In the genomic region with DNA sequence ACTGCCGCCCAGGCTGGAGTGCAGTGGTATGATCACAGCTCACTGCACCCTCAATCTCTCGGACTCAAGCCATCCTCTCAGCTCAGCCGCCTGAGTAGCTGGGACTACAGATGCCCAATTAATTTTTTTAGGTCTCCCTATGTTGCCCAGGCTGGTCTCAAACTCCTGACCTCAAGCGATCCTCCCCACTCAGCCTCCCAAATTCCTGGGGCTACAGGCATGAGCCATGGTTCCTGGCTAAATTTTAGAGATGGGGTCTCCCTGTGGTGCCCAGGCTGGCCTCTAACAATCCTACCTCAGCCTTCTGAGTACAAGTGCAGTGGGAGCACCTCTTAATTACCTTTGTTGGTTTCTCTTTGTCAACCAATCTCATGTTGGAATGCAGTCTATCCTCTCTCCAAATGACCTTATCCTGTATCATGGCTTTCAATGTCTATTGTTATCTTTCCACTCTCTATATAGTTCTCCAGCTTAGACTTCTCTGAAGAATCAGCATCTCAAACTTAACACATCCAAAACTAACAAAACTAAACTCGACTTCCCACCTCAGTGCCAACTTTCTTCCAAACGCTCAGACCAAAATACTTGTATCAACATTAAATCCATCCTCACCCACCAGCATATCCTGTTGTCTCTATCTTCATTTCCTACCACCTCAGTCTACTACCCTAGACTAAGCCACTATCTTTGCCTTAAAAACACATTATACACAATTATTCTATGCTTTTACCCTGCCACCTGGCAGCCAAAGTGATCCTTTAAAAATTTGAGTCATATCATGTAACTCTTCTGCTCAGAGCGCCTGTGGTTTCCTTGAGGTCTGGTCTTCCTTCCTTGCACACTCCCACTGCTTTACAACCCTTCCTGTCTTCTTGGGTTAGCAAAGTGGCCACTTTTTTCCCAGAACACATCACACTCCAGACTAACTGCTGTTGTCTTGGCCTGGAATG, we compare ENCODE assay signal across 9 cellular contexts.
DNase-seq lines count a peak whose midpoint lies in the region; ATAC-seq lines count a peak whose summit lies in the region.
"Had no signal": no experiment of that assay in that cellular context is flagged by ENCODE, and none has a peak within 500 bp of the region (broad histone marks: within the 10 kb centered on the region; RNA-seq: fewer than 3 reads in every experiment).

No MANE protein-coding gene starts in this region.

- DNase-seq in stimulated activated CD4-positive, alpha-beta T cell treated with anti-CD3 and anti-CD28 coated beads, Interleukin-4, amount 100 ng/mL, for 24 hours: peak; percentile 41
- no peak for DNase-seq in stimulated activated CD4-positive, alpha-beta T cell treated with anti-CD3 and anti-CD28 coated beads, Interleukin-2, amount 100 ng/mL, for 48 hours
- peak; percentile 19 for DNase-seq in activated CD4-positive, alpha-beta T cell treated with anti-CD3 and anti-CD28 coated beads for 1 hour
- DNase-seq in fibroblast of peridontal ligament (ENCODE audit: extremely low read depth) (peak; percentile 34), hippocampal formation (lab: John Stamatoyannopoulos, UW) (no peak), cerebellar cortex (ENCODE audit: low spot score) (no peak)
- DNase-seq: cortex of kidney had no signal

- no peak for ATAC-seq in GM21367 (IDR thresholded peaks at IDR 0.05; ENCODE audit: unreplicated experiment)
- no peak for ATAC-seq in HG03108 (IDR thresholded peaks at IDR 0.05; ENCODE audit: unreplicated experiment)

Comparison
In these comparisons a context has a peak if more than half of its experiments do, and no peak if none do; other contexts are left out.
1. DNase-seq: peak in stimulated activated CD4-positive, alpha-beta T cell treated with anti-CD3 and anti-CD28 coated beads, Interleukin-4, amount 100 ng/mL, for 24 hours (single experiment), activated CD4-positive, alpha-beta T cell treated with anti-CD3 and anti-CD28 coated beads for 1 hour (single experiment) and fibroblast of peridontal ligament (single experiment); none in stimulated activated CD4-positive, alpha-beta T cell treated with anti-CD3 and anti-CD28 coated beads, Interleukin-2, amount 100 ng/mL, for 48 hours (0 of 2), hippocampal formation (0 of 2) and cerebellar cortex (single experiment).